Comparison of ENCODE assay signal across 1 cellular context in genomic region chr4:94348705-94349104, GRCh38.
TF ChIP-seq lines count a peak whose summit lies in the region.

No MANE protein-coding gene starts in this region.

TF ChIP-seq in K562, 482 proteins besides CTCF, POLR2A, EP300 and RAD21 (continued from another document):
- no peak for TF ChIP-seq FOXP1 (CRISPR knock-in tag; IDR thresholded peaks at IDR 0.05)
